ENCODE assay signal across 1 cellular context in the genomic region with DNA sequence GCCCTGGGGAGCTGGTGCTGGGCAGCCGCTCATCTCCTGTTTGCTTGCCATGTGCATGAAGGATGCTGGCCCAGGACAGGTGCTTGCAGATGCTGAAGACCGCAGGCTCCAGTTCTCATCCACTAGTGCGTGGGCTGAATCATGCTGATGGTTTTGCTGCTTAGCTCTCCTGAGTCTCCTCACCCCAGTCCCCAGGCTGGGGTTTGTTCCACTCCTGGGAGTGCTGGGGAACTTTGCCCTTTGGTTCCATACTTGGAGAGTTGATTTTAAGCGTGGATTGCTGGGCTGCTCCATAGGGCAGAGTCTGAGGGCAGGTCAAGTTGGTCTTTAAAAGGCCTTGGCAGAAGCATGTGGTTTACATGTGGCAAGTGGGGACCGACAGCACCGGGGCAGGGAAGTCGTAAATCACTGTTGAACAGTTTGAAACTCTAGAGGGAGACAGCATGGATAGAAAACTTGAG.
TF ChIP-seq lines count a peak whose summit lies in the region.

No MANE protein-coding gene starts in this region.

TF ChIP-seq in HepG2, 621 proteins besides CTCF, POLR2A, EP300 and RAD21 (continued from another document and continues in another):
- TF ChIP-seq SMAD3 (CRISPR knock-in tag; IDR thresholded peaks at IDR 0.05), result peak; percentile 52; the same call in 1 of the 2 replicates
- no peak for TF ChIP-seq HDAC6 (IDR thresholded peaks at IDR 0.05; ENCODE audit: low read depth, low read length)
- TF ChIP-seq SNRNP70 (IDR thresholded peaks at IDR 0.05; ENCODE audit: low read depth, low read length), result no peak
- TF ChIP-seq PLSCR1 (CRISPR knock-in tag; IDR thresholded peaks at IDR 0.05; ENCODE audit: borderline replicate concordance), result no peak
- TF ChIP-seq ZNF367 (CRISPR knock-in tag; IDR thresholded peaks at IDR 0.05; ENCODE audit: borderline replicate concordance), result 0 out of 2 replicates have a peak, but pooled peaks have one; percentile 23
- 0 out of 2 replicates have a peak, but pooled peaks have one; percentile 53 for TF ChIP-seq ZSCAN9 (CRISPR knock-in tag; IDR thresholded peaks at IDR 0.05; ENCODE audit: borderline replicate concordance)
- no peak for TF ChIP-seq PHF20 (CRISPR knock-in tag; IDR thresholded peaks at IDR 0.05)
- TF ChIP-seq ZBTB7A (CRISPR knock-in tag; IDR thresholded peaks at IDR 0.05), result no peak
- TF ChIP-seq ZBTB25 (CRISPR knock-in tag; IDR thresholded peaks at IDR 0.05), result no peak
- no peak for TF ChIP-seq GPN1 (CRISPR knock-in tag; IDR thresholded peaks at IDR 0.05; ENCODE audit: borderline replicate concordance)
- TF ChIP-seq PBX3 (CRISPR knock-in tag; IDR thresholded peaks at IDR 0.05; ENCODE audit: borderline replicate concordance), result no peak
- peak; percentile 91 for TF ChIP-seq MLX (CRISPR knock-in tag; IDR thresholded peaks at IDR 0.05)
- no peak for TF ChIP-seq ARHGAP35 (CRISPR knock-in tag; IDR thresholded peaks at IDR 0.05; ENCODE audit: borderline replicate concordance)
- TF ChIP-seq ZNF616 (CRISPR knock-in tag; IDR thresholded peaks at IDR 0.05; ENCODE audit: low read depth), result no peak
- peak; percentile 85; the same call in 1 of the 2 replicates for TF ChIP-seq ZNF232 (CRISPR knock-in tag; IDR thresholded peaks at IDR 0.05; ENCODE audit: borderline replicate concordance)
- no peak for TF ChIP-seq ZNF446 (CRISPR knock-in tag; IDR thresholded peaks at IDR 0.05)
- no peak for TF ChIP-seq ZNF235 (CRISPR knock-in tag; IDR thresholded peaks at IDR 0.05; ENCODE audit: borderline replicate concordance)
- no peak for TF ChIP-seq ZNF343 (CRISPR knock-in tag; IDR thresholded peaks at IDR 0.05)
- peak; percentile 69; the same call in 1 of the 2 replicates for TF ChIP-seq HIC2 (CRISPR knock-in tag; IDR thresholded peaks at IDR 0.05; ENCODE audit: low read depth)
- no peak for TF ChIP-seq CHD2 (IDR thresholded peaks at IDR 0.05; ENCODE audit: low read depth, low read length)
- TF ChIP-seq CEBPB (IDR thresholded peaks at IDR 0.05; ENCODE audit: borderline replicate concordance, low read depth, low read length), result no peak
- TF ChIP-seq MED8 (CRISPR knock-in tag; IDR thresholded peaks at IDR 0.05; ENCODE audit: insufficient replicate concordance), result no peak
- TF ChIP-seq, protein P1, sequence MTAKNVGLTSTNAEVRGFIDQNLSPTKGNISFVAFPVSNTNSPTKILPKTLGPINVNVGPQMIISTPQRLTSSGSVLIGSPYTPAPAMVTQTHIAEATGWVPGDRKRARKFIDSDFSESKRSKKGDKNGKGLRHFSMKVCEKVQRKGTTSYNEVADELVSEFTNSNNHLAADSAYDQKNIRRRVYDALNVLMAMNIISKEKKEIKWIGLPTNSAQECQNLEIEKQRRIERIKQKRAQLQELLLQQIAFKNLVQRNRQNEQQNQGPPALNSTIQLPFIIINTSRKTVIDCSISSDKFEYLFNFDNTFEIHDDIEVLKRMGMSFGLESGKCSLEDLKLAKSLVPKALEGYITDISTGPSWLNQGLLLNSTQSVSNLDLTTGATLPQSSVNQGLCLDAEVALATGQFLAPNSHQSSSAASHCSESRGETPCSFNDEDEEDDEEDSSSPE (CRISPR knock-in tag; IDR thresholded peaks at IDR 0.05), result peak; percentile 51
- no peak for TF ChIP-seq CCDC6 (CRISPR knock-in tag; IDR thresholded peaks at IDR 0.05)
- TF ChIP-seq ZNF713 (CRISPR knock-in tag; IDR thresholded peaks at IDR 0.05), result no peak
- no peak for TF ChIP-seq ZNF382 (CRISPR knock-in tag; IDR thresholded peaks at IDR 0.05; ENCODE audit: borderline replicate concordance)
- no peak for TF ChIP-seq DR1 (CRISPR knock-in tag; IDR thresholded peaks at IDR 0.05)
- TF ChIP-seq ZNF703 (CRISPR knock-in tag; IDR thresholded peaks at IDR 0.05; ENCODE audit: borderline replicate concordance), result no peak
- TF ChIP-seq ZNF383 (CRISPR knock-in tag; IDR thresholded peaks at IDR 0.05; ENCODE audit: borderline replicate concordance), result no peak
- no peak for TF ChIP-seq POLR2G (IDR thresholded peaks at IDR 0.05; ENCODE audit: low read depth, low read length)
- TF ChIP-seq PLRG1 (conservative IDR thresholded peaks at IDR 0.05), result no peak
- TF ChIP-seq ZNF768 (CRISPR knock-in tag; IDR thresholded peaks at IDR 0.05), result no peak
- no peak; the same call in 1 of the 2 replicates for TF ChIP-seq GLI4 (CRISPR knock-in tag; IDR thresholded peaks at IDR 0.05; ENCODE audit: borderline replicate concordance)
- TF ChIP-seq ZMAT3 (CRISPR knock-in tag; conservative IDR thresholded peaks at IDR 0.05), result peak; percentile 77; the same call in 1 of the 2 replicates
- no peak for TF ChIP-seq KLF9 (CRISPR knock-in tag; IDR thresholded peaks at IDR 0.05; ENCODE audit: low read depth)
- TF ChIP-seq ZSCAN22 (CRISPR knock-in tag; IDR thresholded peaks at IDR 0.05), result no peak
- TF ChIP-seq, protein P2, sequence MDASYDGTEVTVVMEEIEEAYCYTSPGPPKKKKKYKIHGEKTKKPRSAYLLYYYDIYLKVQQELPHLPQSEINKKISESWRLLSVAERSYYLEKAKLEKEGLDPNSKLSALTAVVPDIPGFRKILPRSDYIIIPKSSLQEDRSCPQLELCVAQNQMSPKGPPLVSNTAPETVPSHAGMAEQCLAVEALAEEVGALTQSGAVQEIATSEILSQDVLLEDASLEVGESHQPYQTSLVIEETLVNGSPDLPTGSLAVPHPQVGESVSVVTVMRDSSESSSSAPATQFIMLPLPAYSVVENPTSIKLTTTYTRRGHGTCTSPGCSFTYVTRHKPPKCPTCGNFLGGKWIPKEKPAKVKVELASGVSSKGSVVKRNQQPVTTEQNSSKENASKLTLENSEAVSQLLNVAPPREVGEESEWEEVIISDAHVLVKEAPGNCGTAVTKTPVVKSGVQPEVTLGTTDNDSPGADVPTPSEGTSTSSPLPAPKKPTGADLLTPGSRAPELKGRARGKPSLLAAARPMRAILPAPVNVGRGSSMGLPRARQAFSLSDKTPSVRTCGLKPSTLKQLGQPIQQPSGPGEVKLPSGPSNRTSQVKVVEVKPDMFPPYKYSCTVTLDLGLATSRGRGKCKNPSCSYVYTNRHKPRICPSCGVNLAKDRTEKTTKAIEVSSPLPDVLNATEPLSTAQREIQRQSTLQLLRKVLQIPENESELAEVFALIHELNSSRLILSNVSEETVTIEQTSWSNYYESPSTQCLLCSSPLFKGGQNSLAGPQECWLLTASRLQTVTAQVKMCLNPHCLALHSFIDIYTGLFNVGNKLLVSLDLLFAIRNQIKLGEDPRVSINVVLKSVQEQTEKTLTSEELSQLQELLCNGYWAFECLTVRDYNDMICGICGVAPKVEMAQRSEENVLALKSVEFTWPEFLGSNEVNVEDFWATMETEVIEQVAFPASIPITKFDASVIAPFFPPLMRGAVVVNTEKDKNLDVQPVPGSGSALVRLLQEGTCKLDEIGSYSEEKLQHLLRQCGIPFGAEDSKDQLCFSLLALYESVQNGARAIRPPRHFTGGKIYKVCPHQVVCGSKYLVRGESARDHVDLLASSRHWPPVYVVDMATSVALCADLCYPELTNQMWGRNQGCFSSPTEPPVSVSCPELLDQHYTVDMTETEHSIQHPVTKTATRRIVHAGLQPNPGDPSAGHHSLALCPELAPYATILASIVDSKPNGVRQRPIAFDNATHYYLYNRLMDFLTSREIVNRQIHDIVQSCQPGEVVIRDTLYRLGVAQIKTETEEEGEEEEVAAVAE (CRISPR knock-in tag; IDR thresholded peaks at IDR 0.05; ENCODE audit: borderline replicate concordance), result peak; percentile 72; the same call in 1 of the 2 replicates
- TF ChIP-seq MIER3 (CRISPR knock-in tag; IDR thresholded peaks at IDR 0.05; ENCODE audit: borderline replicate concordance), result no peak
- no peak for TF ChIP-seq NFIC (IDR thresholded peaks at IDR 0.05; ENCODE audit: low read length)
- TF ChIP-seq NFE2L2 (IDR thresholded peaks at IDR 0.05; ENCODE audit: low read length), result no peak
- no peak for TF ChIP-seq KLF13 (CRISPR knock-in tag; IDR thresholded peaks at IDR 0.05)
- TF ChIP-seq, protein P3, sequence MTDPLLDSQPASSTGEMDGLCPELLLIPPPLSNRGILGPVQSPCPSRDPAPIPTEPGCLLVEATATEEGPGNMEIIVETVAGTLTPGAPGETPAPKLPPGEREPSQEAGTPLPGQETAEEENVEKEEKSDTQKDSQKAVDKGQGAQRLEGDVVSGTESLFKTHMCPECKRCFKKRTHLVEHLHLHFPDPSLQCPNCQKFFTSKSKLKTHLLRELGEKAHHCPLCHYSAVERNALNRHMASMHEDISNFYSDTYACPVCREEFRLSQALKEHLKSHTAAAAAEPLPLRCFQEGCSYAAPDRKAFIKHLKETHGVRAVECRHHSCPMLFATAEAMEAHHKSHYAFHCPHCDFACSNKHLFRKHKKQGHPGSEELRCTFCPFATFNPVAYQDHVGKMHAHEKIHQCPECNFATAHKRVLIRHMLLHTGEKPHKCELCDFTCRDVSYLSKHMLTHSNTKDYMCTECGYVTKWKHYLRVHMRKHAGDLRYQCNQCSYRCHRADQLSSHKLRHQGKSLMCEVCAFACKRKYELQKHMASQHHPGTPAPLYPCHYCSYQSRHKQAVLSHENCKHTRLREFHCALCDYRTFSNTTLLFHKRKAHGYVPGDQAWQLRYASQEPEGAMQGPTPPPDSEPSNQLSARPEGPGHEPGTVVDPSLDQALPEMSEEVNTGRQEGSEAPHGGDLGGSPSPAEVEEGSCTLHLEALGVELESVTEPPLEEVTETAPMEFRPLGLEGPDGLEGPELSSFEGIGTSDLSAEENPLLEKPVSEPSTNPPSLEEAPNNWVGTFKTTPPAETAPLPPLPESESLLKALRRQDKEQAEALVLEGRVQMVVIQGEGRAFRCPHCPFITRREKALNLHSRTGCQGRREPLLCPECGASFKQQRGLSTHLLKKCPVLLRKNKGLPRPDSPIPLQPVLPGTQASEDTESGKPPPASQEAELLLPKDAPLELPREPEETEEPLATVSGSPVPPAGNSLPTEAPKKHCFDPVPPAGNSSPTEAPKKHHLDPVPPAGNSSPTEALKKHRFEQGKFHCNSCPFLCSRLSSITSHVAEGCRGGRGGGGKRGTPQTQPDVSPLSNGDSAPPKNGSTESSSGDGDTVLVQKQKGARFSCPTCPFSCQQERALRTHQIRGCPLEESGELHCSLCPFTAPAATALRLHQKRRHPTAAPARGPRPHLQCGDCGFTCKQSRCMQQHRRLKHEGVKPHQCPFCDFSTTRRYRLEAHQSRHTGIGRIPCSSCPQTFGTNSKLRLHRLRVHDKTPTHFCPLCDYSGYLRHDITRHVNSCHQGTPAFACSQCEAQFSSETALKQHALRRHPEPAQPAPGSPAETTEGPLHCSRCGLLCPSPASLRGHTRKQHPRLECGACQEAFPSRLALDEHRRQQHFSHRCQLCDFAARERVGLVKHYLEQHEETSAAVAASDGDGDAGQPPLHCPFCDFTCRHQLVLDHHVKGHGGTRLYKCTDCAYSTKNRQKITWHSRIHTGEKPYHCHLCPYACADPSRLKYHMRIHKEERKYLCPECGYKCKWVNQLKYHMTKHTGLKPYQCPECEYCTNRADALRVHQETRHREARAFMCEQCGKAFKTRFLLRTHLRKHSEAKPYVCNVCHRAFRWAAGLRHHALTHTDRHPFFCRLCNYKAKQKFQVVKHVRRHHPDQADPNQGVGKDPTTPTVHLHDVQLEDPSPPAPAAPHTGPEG (CRISPR knock-in tag; IDR thresholded peaks at IDR 0.05), result no peak
- no peak for TF ChIP-seq ZNF20 (CRISPR knock-in tag; IDR thresholded peaks at IDR 0.05)
- no peak for TF ChIP-seq SMARCE1 (IDR thresholded peaks at IDR 0.05; ENCODE audit: borderline replicate concordance)
- peak; percentile 71; the same call in 1 of the 2 replicates for TF ChIP-seq PHF21A (CRISPR knock-in tag; IDR thresholded peaks at IDR 0.05)
- 0 out of 2 replicates have a peak, but pooled peaks have one; percentile 60 for TF ChIP-seq ZMYM3 (CRISPR knock-in tag; IDR thresholded peaks at IDR 0.05)
- TF ChIP-seq TCF7 (IDR thresholded peaks at IDR 0.05; ENCODE audit: low read depth), result no peak
- TF ChIP-seq ARID2 (CRISPR knock-in tag; IDR thresholded peaks at IDR 0.05; ENCODE audit: borderline replicate concordance), result 0 out of 2 replicates have a peak, but pooled peaks have one; percentile 30
- TF ChIP-seq SP1 (IDR thresholded peaks at IDR 0.05), result no peak
- TF ChIP-seq SP1 (CRISPR knock-in tag; IDR thresholded peaks at IDR 0.05), result no peak
- TF ChIP-seq NR2C2 (CRISPR knock-in tag; IDR thresholded peaks at IDR 0.05; ENCODE audit: borderline replicate concordance), result no peak
